ENCODE assay signal across 8 cellular contexts in the genomic region with DNA sequence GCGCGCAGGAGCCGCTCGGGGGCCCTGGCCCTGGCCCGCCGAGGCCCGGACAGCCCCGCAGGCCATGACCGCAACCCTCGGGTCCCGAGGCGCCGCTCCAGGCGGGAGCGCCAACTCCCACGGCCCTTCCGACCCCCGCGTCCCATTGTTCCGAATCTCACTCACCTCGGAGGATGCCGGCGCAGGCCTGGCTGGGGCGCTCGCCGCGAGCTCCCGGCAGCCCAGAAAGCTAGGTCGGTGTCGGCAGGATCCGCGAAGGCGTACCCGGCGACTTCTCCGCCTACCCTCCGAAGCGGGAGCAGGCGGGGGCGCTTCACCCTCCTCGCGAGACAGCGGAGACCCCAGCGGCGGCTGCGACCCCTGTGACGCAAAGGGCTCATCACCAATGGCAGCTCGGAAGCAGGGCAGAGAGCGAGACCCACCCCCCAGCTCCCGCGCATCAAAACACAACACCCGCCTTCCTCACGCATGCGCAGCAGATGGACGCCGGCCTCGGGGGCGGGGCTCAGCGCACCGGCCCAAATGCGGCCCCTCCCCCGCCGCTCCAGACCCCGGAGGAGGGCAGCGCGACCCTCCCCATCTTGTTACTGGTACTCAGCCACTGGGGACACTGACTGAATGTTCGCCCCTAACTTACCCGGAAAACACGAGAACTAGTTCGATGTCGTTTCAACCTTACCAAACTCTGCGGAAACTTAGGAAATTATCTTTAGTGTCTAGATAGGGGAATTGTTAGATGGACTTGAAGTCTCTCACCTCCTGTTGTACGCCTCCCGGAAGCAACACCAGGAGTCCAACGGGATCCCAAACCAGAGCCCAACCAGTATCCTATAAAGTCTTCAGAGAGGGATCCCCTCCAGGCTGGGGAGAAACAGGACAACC. TPM values are rescaled to one million over a fixed set of nuclear protein-coding genes. Genes with fewer than 3 reads are reported as not detected.
DNase-seq lines count a peak whose midpoint lies in the region; ATAC-seq, FAIRE-seq and TF ChIP-seq lines count a peak whose summit lies in the region.

No MANE protein-coding gene starts in this region.

- peak; percentile 39; the same call in 1 of the 2 replicates for TF ChIP-seq POLR2A in GM12892 (IDR thresholded peaks at IDR 0.05; ENCODE audit: low read depth, low read length)

- peak; percentile 87 for FAIRE-seq in GM12892 (lab: Jason Lieb, UNC)

- intact Hi-C loops in left cardiac atrium (cut with DNase I): loop anchor here in 1 of 2 donors (2.0 kb wide), 1 partner anchor 22 kb away; a partner anchor contains a TSS

- peaks cover 12% of the 10 kb centered on the region for H3K36me3 Mint-ChIP-seq in progenitor cell of endocrine pancreas (ENCODE audit: insufficient read depth)

- peak; percentile 94 for DNase-seq in GM12892 (ENCODE audit: insufficient read length)
- DNase-seq in NCI-H1436 treated with DMSO at 0.1 percent for 48 hours (lab: John Stamatoyannopoulos, UW): peak; percentile 84
- peak; percentile 95 for DNase-seq in T follicular helper cell (ENCODE audit: low read depth)
- peak; percentile 86 for DNase-seq in amniotic epithelial cell (ENCODE audit: low read depth)
- DNase-seq in left cardiac atrium: peak; percentile 93
- DNase-seq in progenitor cell of endocrine pancreas (ENCODE audit: low spot score, unreplicated experiment): peak; percentile 97
- DNase-seq in ureter (ENCODE audit: low spot score): peak; percentile 92

- ATAC-seq in HG02852 (IDR thresholded peaks at IDR 0.05; ENCODE audit: unreplicated experiment): peak; percentile 68
- peak; percentile 89 for ATAC-seq in left cardiac atrium

- no peaks in the 10 kb centered on the region for H3K9me3 Mint-ChIP-seq in progenitor cell of endocrine pancreas (ENCODE audit: low read depth)

- peaks cover 16% of the 10 kb centered on the region for H3K4me1 Mint-ChIP-seq in progenitor cell of endocrine pancreas (ENCODE audit: low read depth)

- H3K4me3 Mint-ChIP-seq in progenitor cell of endocrine pancreas (ENCODE audit: low read depth): peak overlapping the region; percentile 94

- peak overlapping the region; percentile 99 for H3K27ac Mint-ChIP-seq in progenitor cell of endocrine pancreas

- TF ChIP-seq CTCF in progenitor cell of endocrine pancreas (IDR thresholded peaks at IDR 0.05; ENCODE audit: unreplicated experiment): peak; percentile 15

- H3K27me3 Mint-ChIP-seq in progenitor cell of endocrine pancreas: no peaks in the 10 kb centered on the region

RNA-seq across cellular contexts. Expression of a gene that starts 1.3 kb away (rescaled TPM):
- 29.5 TPM for polyA plus RNA-seq in GM12892 (2012; ENCODE audit: missing spikeins)
- total RNA-seq in left cardiac atrium (10 to 100 TPM; 15.1 to 17.9 TPM), progenitor cell of endocrine pancreas (12.0 and 13.6 TPM in 2 replicates), ureter (12.3 TPM)

RNA-seq across cellular contexts. Expression of a gene that starts 1.5 kb away (rescaled TPM):
- polyA plus RNA-seq in GM12892 (2012; ENCODE audit: missing spikeins): 12.2 TPM
- total RNA-seq in left cardiac atrium: 1 to 10 TPM; 8.5 to 9.5 TPM
- 20.7 and 21.6 TPM in 2 replicates for total RNA-seq in progenitor cell of endocrine pancreas
- total RNA-seq in ureter: 13.3 TPM

RNA-seq across cellular contexts. Expression of a gene that starts 22.1 kb away (rescaled TPM):
- 60.2 TPM for polyA plus RNA-seq in GM12892 (2012; ENCODE audit: missing spikeins)
- total RNA-seq in left cardiac atrium (100 to 1,000 TPM; 113 to 127 TPM), progenitor cell of endocrine pancreas (39.8 and 40.7 TPM in 2 replicates), ureter (30.5 TPM)

RNA-seq across cellular contexts. Expression of a gene that starts 24.9 kb away (rescaled TPM):
- 6.3 TPM for polyA plus RNA-seq in GM12892 (2012; ENCODE audit: missing spikeins)
- total RNA-seq in left cardiac atrium: 1 to 10 TPM; 4.1 to 6.6 TPM
- 9.3 and 10.7 TPM in 2 replicates for total RNA-seq in progenitor cell of endocrine pancreas
- total RNA-seq in ureter: 10.0 TPM

Comparison
In these comparisons a context has a peak if more than half of its experiments do, and no peak if none do; other contexts are left out.
1. Peak in every context shown above with its lines: DNase-seq and ATAC-seq.